Comparison of ENCODE assay signal across 16 cellular contexts in genomic region chr10:110267246-110267645, GRCh38.
"Had no signal": no experiment of that assay in that cellular context is flagged by ENCODE, and none has a peak within 500 bp of the region (broad histone marks: within the 10 kb centered on the region; RNA-seq: fewer than 3 reads in every experiment).

No MANE protein-coding gene starts in this region.

- H3K4me3 ChIP-seq: body of pancreas, lower lobe of right lung, tibial nerve had no signal

- H3K9me3 ChIP-seq: body of pancreas, lower lobe of right lung, tibial nerve had no signal

- ATAC-seq: activated CD8-positive, alpha-beta T cell treated with anti-CD3 and anti-CD28 coated beads, Interleukin-2, amount 10 ng/mL, durations not matched to agents 7 days and 5 days; activated naive CD4-positive, alpha-beta T cell treated with anti-CD3 and anti-CD28 coated beads, Interleukin-2, amount 50 U/mL, for 72 hours; body of pancreas; lower lobe of right lung had no signal

- DNase-seq: activated B cell treated with CpG ODN at 0.5 μM for 24 hours; activated CD4-positive, alpha-beta T cell treated with anti-CD3 and anti-CD28 coated beads, Interleukin-2, amount 10 ng/mL, durations not matched to agents 24 days and 14 days; activated CD8-positive, alpha-beta memory T cell treated with anti-CD3 and anti-CD28 coated beads, Interleukin-2, amount 50 U/mL, for 4 hours; activated CD8-positive, alpha-beta T cell treated with anti-CD3 and anti-CD28 coated beads, Interleukin-2, amount 10 ng/mL, durations not matched to agents 7 days and 5 days; activated effector memory CD4-positive, alpha-beta T cell treated with anti-CD3 and anti-CD28 coated beads, Interleukin-2, amount 50 U/mL, for 16 hours; activated T-cell treated with anti-CD3 and anti-CD28 coated beads, Interleukin-2, amount 50 U/mL, for 48 hours; body of pancreas; endodermal cell; kidney glomerular epithelial cell; lower lobe of right lung; occipital lobe; stimulated activated CD4-positive, alpha-beta T cell treated with anti-CD3 and anti-CD28 coated beads, Interleukin-15, amount 100 ng/mL, for 24 hours; stimulated activated CD4-positive, alpha-beta T cell treated with anti-CD3 and anti-CD28 coated beads, Interleukin-4, amount 100 ng/mL, for 1 hour; stimulated activated CD8-positive, alpha-beta memory T cell treated with anti-CD3 and anti-CD28 coated beads, Interleukin-4, amount 100 ng/mL, for 48 hours had no signal

- H3K27me3 ChIP-seq: body of pancreas, tibial nerve had no signal

- H3K36me3 ChIP-seq: lower lobe of right lung, tibial nerve had no signal

- H3K27ac ChIP-seq: lower lobe of right lung had no signal
